17 cellular contexts compared by ENCODE assay signal in genomic region chr14:44151120-44151519, GRCh38.
DNase-seq lines count a peak whose midpoint lies in the region; ATAC-seq and TF ChIP-seq lines count a peak whose summit lies in the region.
"Had no signal": no experiment of that assay in that cellular context is flagged by ENCODE, and none has a peak within 500 bp of the region (broad histone marks: within the 10 kb centered on the region; RNA-seq: fewer than 3 reads in every experiment).

No MANE protein-coding gene starts in this region.

- H4K20me1 ChIP-seq in SU-DHL-6 (ENCODE audit: low read depth, low read length), result no peaks in the 10 kb centered on the region

- no peaks in the 10 kb centered on the region for H3K79me2 ChIP-seq in SU-DHL-6 (ENCODE audit: insufficient read depth, low read length)

- H3K9me2 ChIP-seq in SU-DHL-6 (replicated peaks; ENCODE audit: insufficient read depth, low read length), result no peaks in the 10 kb centered on the region

- H3K9me3 ChIP-seq in SU-DHL-6 (ENCODE audit: insufficient read depth, low read length) (peaks cover 4% of the 10 kb centered on the region; the same call in 1 of the 2 replicates), thyroid gland (no peaks in the 10 kb centered on the region)
- H3K9me3 ChIP-seq: BE2C, Caco-2 had no signal

- H3K4me2 ChIP-seq in SU-DHL-6 (ENCODE audit: low read depth, low read length, poor library complexity, severe bottlenecking), result no peak overlapping the region
- H3K4me2 ChIP-seq: GM23338 had no signal

- H3K9me3 Mint-ChIP-seq in activated naive CD8-positive, alpha-beta T cell treated with anti-CD3 and anti-CD28 coated beads, Interleukin-2, amount 50 U/mL, for 24 hours, result peaks cover 3% of the 10 kb centered on the region

- H2AFZ ChIP-seq in SU-DHL-6 (ENCODE audit: low read depth, low read length, severe bottlenecking), result peak overlapping the region; percentile 75
- H2AFZ ChIP-seq: GM23338 had no signal

- no peaks in the 10 kb centered on the region for H3F3A ChIP-seq in SU-DHL-6 (ENCODE audit: insufficient read depth)

- H3K36me3 ChIP-seq in SU-DHL-6 (ENCODE audit: low read length) (no peaks in the 10 kb centered on the region), thyroid gland (no peaks in the 10 kb centered on the region)
- H3K36me3 ChIP-seq: BE2C had no signal

- H3K27me3 ChIP-seq in SU-DHL-6 (ENCODE audit: low read length) (no peaks in the 10 kb centered on the region), thyroid gland (no peaks in the 10 kb centered on the region)
- H3K27me3 ChIP-seq: BE2C had no signal

- no peaks in the 10 kb centered on the region for H3K4me1 Mint-ChIP-seq in activated naive CD8-positive, alpha-beta T cell treated with anti-CD3 and anti-CD28 coated beads, Interleukin-2, amount 50 U/mL, for 24 hours
- H3K4me1 Mint-ChIP-seq: CD4-positive, CD25-positive, alpha-beta regulatory T cell; GM23338 had no signal

- TF ChIP-seq POLR2A in thyroid gland (IDR thresholded peaks at IDR 0.05), result no peak

- WGBS in thyroid gland, 2 donors, result 77 to 84% methylated on average over 1 of the region's 1 CpG

- no peak overlapping the region for H3K27ac Mint-ChIP-seq in activated naive CD8-positive, alpha-beta T cell treated with anti-CD3 and anti-CD28 coated beads, Interleukin-2, amount 50 U/mL, for 24 hours
- H3K27ac Mint-ChIP-seq: CD4-positive, CD25-positive, alpha-beta regulatory T cell; GM23338 had no signal

- H3K4me3 ChIP-seq in SU-DHL-6 (ENCODE audit: insufficient read depth, low read length, poor library complexity, severe bottlenecking) (no peak overlapping the region), thyroid gland (replicated peaks in 1 of 3) (no peak overlapping the region)
- H3K4me3 ChIP-seq: GM23338, K562 had no signal

- peak; percentile 48 for ATAC-seq in HG02759 (IDR thresholded peaks at IDR 0.05; ENCODE audit: unreplicated experiment)
- no peak for ATAC-seq in activated naive CD8-positive, alpha-beta T cell treated with anti-CD3 and anti-CD28 coated beads, Interleukin-2, amount 50 U/mL, for 24 hours
- ATAC-seq: GM23338, K562 had no signal

- H3K4me1 ChIP-seq in thyroid gland, result no peaks in the 10 kb centered on the region
- H3K4me1 ChIP-seq: BE2C, Caco-2 had no signal

- DNase-seq in MV-4-11 (lab: John Stamatoyannopoulos, UW) (peak; percentile 17), islet precursor cell (no peak), NCI-H2171 (lab: John Stamatoyannopoulos, UW) (no peak), thyroid gland (no peak)
- no peak for DNase-seq in activated naive CD8-positive, alpha-beta T cell treated with anti-CD3 and anti-CD28 coated beads, Interleukin-2, amount 50 U/mL, for 24 hours
- DNase-seq: ACHN; BE2C; C1 segment of cervical spinal cord; Caco-2; CD4-positive, CD25-positive, alpha-beta regulatory T cell; H7; IMR-90 had no signal

- TF ChIP-seq CTCF in SU-DHL-6 (IDR thresholded peaks at IDR 0.05; ENCODE audit: insufficient read depth, low read length, poor library complexity, severe bottlenecking), result no peak
- TF ChIP-seq CTCF in thyroid gland (IDR thresholded peaks at IDR 0.05), result no peak

- no peak overlapping the region for H3K4me3 Mint-ChIP-seq in activated naive CD8-positive, alpha-beta T cell treated with anti-CD3 and anti-CD28 coated beads, Interleukin-2, amount 50 U/mL, for 24 hours
- H3K4me3 Mint-ChIP-seq: CD4-positive, CD25-positive, alpha-beta regulatory T cell; GM23338 had no signal

- H3K27ac ChIP-seq in SU-DHL-6 (ENCODE audit: low read depth, low read length), result no peak overlapping the region
- no peak overlapping the region for H3K27ac ChIP-seq in thyroid gland
- H3K27ac ChIP-seq: HL-60 had no signal

- no peak overlapping the region for H3K9ac ChIP-seq in SU-DHL-6 (ENCODE audit: low read length)

- H3K36me3 Mint-ChIP-seq in activated naive CD8-positive, alpha-beta T cell treated with anti-CD3 and anti-CD28 coated beads, Interleukin-2, amount 50 U/mL, for 24 hours (ENCODE audit: low read depth), result no peaks in the 10 kb centered on the region
- H3K36me3 Mint-ChIP-seq: CD4-positive, CD25-positive, alpha-beta regulatory T cell had no signal

- H3K27me3 Mint-ChIP-seq in activated naive CD8-positive, alpha-beta T cell treated with anti-CD3 and anti-CD28 coated beads, Interleukin-2, amount 50 U/mL, for 24 hours, result no peaks in the 10 kb centered on the region
- H3K27me3 Mint-ChIP-seq: CD4-positive, CD25-positive, alpha-beta regulatory T cell had no signal

- intact Hi-C loops in thyroid gland (cut with DNase I), result no loop called here
